28 cellular contexts compared by ENCODE assay signal in genomic region chr5:110658006-110658405, GRCh38.
"Had no signal": no experiment of that assay in that cellular context is flagged by ENCODE, and none has a peak within 500 bp of the region (broad histone marks: within the 10 kb centered on the region; RNA-seq: fewer than 3 reads in every experiment).

No MANE protein-coding gene starts in this region.

- ATAC-seq: effector memory CD8-positive, alpha-beta T cell; esophagus mucosa; gastrocnemius medialis; heart right ventricle; left cardiac atrium; left lung; left ventricle myocardium superior; lower lobe of right lung; mucosa of descending colon had no signal

- H3K4me3 ChIP-seq: coronary artery, esophagus squamous epithelium, gastrocnemius medialis, heart right ventricle, left lung, lower lobe of right lung, mucosa of descending colon had no signal

- H3K4me3 Mint-ChIP-seq: effector memory CD8-positive, alpha-beta T cell; endodermal cell; mesothelial cell of epicardium; naive B cell had no signal

- H3K36me3 ChIP-seq: esophagus squamous epithelium, gastrocnemius medialis, heart right ventricle, left lung, lower lobe of right lung had no signal

- FAIRE-seq: colon, endometrium, islet of Langerhans, keratinocyte had no signal

- H3K9me3 ChIP-seq: esophagus squamous epithelium, gastrocnemius medialis, heart right ventricle, left lung, lower lobe of right lung, mucosa of descending colon had no signal

- H3K9me3 Mint-ChIP-seq: effector memory CD8-positive, alpha-beta T cell; endodermal cell had no signal

- H3K27ac ChIP-seq: coronary artery, epithelial cell of prostate, esophagus squamous epithelium, gastrocnemius medialis, heart right ventricle, left lung, lower lobe of right lung had no signal

- H3K4me1 ChIP-seq: esophagus squamous epithelium, gastrocnemius medialis, heart right ventricle, left lung, lower lobe of right lung had no signal

- H3K27me3 Mint-ChIP-seq: effector memory CD8-positive, alpha-beta T cell; naive B cell had no signal

- H3K27ac Mint-ChIP-seq: effector memory CD8-positive, alpha-beta T cell; endodermal cell; mesothelial cell of epicardium; naive B cell had no signal

- H3K27me3 ChIP-seq: esophagus squamous epithelium, gastrocnemius medialis, heart right ventricle, left lung had no signal

- DNase-seq: dermis blood vessel endothelial cell; effector CD8-positive, alpha-beta T cell; effector memory CD8-positive, alpha-beta T cell; endodermal cell; erythroblast; esophagus squamous epithelium; foreskin fibroblast; foreskin melanocyte; gastrocnemius medialis; glutamatergic neuron; head of caudate nucleus; heart right ventricle; hippocampal formation; left cardiac atrium; left lung; left ventricle myocardium superior; lower lobe of right lung; mesenchymal stem cell; mucosa of descending colon; naive B cell had no signal

- H3K4me1 Mint-ChIP-seq: endodermal cell, mesothelial cell of epicardium, naive B cell had no signal

- H3K36me3 Mint-ChIP-seq: mesothelial cell of epicardium, naive B cell had no signal
